In genomic region chr19:43754312-43754561, GRCh38 we compare ENCODE assay signal across 1 cellular context.
TF ChIP-seq lines count a peak whose summit lies in the region.

No MANE protein-coding gene starts in this region.

TF ChIP-seq in GM23338, 12 proteins besides CTCF, POLR2A, EP300 and RAD21 (continued from another document):
- TF ChIP-seq ZNF462 (CRISPR knock-in tag; IDR thresholded peaks at IDR 0.05): no peak
- TF ChIP-seq JUNB (IDR thresholded peaks at IDR 0.05; ENCODE audit: unreplicated experiment): no peak
- TF ChIP-seq STAT1 (IDR thresholded peaks at IDR 0.05; ENCODE audit: unreplicated experiment): no peak
- TF ChIP-seq, protein P1, sequence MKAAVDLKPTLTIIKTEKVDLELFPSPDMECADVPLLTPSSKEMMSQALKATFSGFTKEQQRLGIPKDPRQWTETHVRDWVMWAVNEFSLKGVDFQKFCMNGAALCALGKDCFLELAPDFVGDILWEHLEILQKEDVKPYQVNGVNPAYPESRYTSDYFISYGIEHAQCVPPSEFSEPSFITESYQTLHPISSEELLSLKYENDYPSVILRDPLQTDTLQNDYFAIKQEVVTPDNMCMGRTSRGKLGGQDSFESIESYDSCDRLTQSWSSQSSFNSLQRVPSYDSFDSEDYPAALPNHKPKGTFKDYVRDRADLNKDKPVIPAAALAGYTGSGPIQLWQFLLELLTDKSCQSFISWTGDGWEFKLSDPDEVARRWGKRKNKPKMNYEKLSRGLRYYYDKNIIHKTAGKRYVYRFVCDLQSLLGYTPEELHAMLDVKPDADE (IDR thresholded peaks at IDR 0.05): no peak
- TF ChIP-seq CREB1 (CRISPR knock-in tag; IDR thresholded peaks at IDR 0.05; ENCODE audit: low read depth): no peak
- TF ChIP-seq POLR2AphosphoS5 (IDR thresholded peaks at IDR 0.05; ENCODE audit: low read depth): no peak
- TF ChIP-seq NANOG (IDR thresholded peaks at IDR 0.05; ENCODE audit: borderline replicate concordance): no peak
- no peak for TF ChIP-seq EZH2 (IDR thresholded peaks at IDR 0.05; ENCODE audit: low read depth, unreplicated experiment)
- TF ChIP-seq ZNF331 (CRISPR knock-in tag; IDR thresholded peaks at IDR 0.05; ENCODE audit: low read depth): no peak
- no peak for TF ChIP-seq ZNF114 (CRISPR knock-in tag; IDR thresholded peaks at IDR 0.05)
